ENCODE assay signal across 39 cellular contexts in the genomic region with DNA sequence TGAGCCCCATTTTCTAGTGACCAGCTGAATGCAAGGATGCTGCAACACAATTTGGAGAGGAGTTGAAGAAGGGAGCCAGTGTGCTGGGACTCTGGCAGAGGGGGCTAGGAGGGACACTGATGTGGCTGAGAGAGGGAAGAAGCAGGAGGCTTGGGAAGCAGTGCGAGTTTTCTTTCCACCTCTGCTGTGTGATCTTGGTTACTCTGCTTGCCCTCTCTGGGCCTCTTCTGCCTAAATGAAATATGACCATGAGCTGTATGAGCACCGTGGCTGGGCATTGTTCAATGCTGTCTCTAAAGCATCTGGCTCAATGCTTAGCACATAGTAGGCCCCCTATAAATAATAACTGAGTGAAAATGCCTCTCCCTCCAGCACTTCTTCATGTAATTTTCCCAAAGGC.
"Had no signal": no experiment of that assay in that cellular context is flagged by ENCODE, and none has a peak within 500 bp of the region (broad histone marks: within the 10 kb centered on the region; RNA-seq: fewer than 3 reads in every experiment).

No MANE protein-coding gene starts in this region.

- H3K27ac ChIP-seq: ascending aorta, cardiac muscle cell, WERI-Rb-1 had no signal

- H3K36me3 ChIP-seq: ascending aorta, cardiac muscle cell, WERI-Rb-1 had no signal

- H3K4me1 Mint-ChIP-seq: activated CD4-positive, alpha-beta memory T cell treated with anti-CD3 and anti-CD28 coated beads, Interleukin-2, amount 10 ng/mL, durations not matched to agents 7 days and 5 days; activated CD4-positive, alpha-beta T cell treated with anti-CD3 and anti-CD28 coated beads for 36 hours; activated CD4-positive, alpha-beta T cell treated with anti-CD3 and anti-CD28 coated beads, Interleukin-2, amount 10 ng/mL, durations not matched to agents 7 days and 5 days; activated CD8-positive, alpha-beta memory T cell treated with anti-CD3 and anti-CD28 coated beads, Interleukin-2, amount 10 ng/mL, durations not matched to agents 7 days and 5 days; activated naive CD4-positive, alpha-beta T cell treated with anti-CD3 and anti-CD28 coated beads, Interleukin-2, amount 10 ng/mL, durations not matched to agents 7 days and 5 days; activated naive CD4-positive, alpha-beta T cell treated with anti-CD3 and anti-CD28 coated beads, Interleukin-2, amount 50 U/mL, for 24 hours; activated naive CD8-positive, alpha-beta T cell treated with anti-CD3 and anti-CD28 coated beads, Interleukin-2, amount 10 ng/mL, durations not matched to agents 7 days and 5 days; activated naive CD8-positive, alpha-beta T cell treated with anti-CD3 and anti-CD28 coated beads, Interleukin-2, amount 50 U/mL, for 24 hours; central memory CD8-positive, alpha-beta T cell had no signal

- ATAC-seq: activated CD4-positive, alpha-beta T cell treated with anti-CD3 and anti-CD28 coated beads for 36 hours; activated CD4-positive, CD25-positive, alpha-beta regulatory T cell treated with anti-CD3 and anti-CD28 coated beads, Interleukin-2, amount 50 U/mL, for 24 hours; activated CD8-positive, alpha-beta memory T cell treated with anti-CD3 and anti-CD28 coated beads, Interleukin-2, amount 10 ng/mL, durations not matched to agents 7 days and 5 days; activated CD8-positive, alpha-beta T cell treated with anti-CD3 and anti-CD28 coated beads, Interleukin-2, amount 10 ng/mL, durations not matched to agents 7 days and 5 days; activated naive CD8-positive, alpha-beta T cell treated with anti-CD3 and anti-CD28 coated beads, Interleukin-2, amount 50 U/mL, for 24 hours; WTC11 had no signal

- DNase-seq: activated CD4-positive, alpha-beta memory T cell treated with anti-CD3 and anti-CD28 coated beads, Interleukin-2, amount 10 ng/mL, durations not matched to agents 7 days and 5 days; activated CD4-positive, alpha-beta T cell treated with anti-CD3 and anti-CD28 coated beads for 1 hour; activated CD4-positive, alpha-beta T cell treated with anti-CD3 and anti-CD28 coated beads for 36 hours; activated CD4-positive, alpha-beta T cell treated with anti-CD3 and anti-CD28 coated beads for 48 hours; activated CD4-positive, alpha-beta T cell treated with anti-CD3 and anti-CD28 coated beads, Interleukin-2, amount 10 ng/mL, durations not matched to agents 7 days and 5 days; activated CD4-positive, alpha-beta T cell treated with anti-CD3 and anti-CD28 coated beads, Interleukin-2, amount 50 U/mL, for 48 hours; activated CD4-positive, CD25-positive, alpha-beta regulatory T cell; activated CD8-positive, alpha-beta memory T cell treated with anti-CD3 and anti-CD28 coated beads for 24 hours; activated CD8-positive, alpha-beta memory T cell treated with anti-CD3 and anti-CD28 coated beads, Interleukin-2, amount 10 ng/mL, durations not matched to agents 7 days and 5 days; activated CD8-positive, alpha-beta memory T cell treated with anti-CD3 and anti-CD28 coated beads, Interleukin-2, amount 50 U/mL, for 48 hours; activated CD8-positive, alpha-beta T cell treated with anti-CD3 and anti-CD28 coated beads, Interleukin-2, amount 10 ng/mL, durations not matched to agents 7 days and 5 days; activated effector memory CD4-positive, alpha-beta T cell treated with Interleukin-2 at 50 U/mL for 16 hours; activated gamma-delta T cell; activated naive CD4-positive, alpha-beta T cell treated with anti-CD3 and anti-CD28 coated beads, Interleukin-2, amount 10 ng/mL, durations not matched to agents 7 days and 5 days; activated naive CD4-positive, alpha-beta T cell treated with Interleukin-2 at 50 U/mL for 16 hours; activated naive CD8-positive, alpha-beta T cell treated with anti-CD3 and anti-CD28 coated beads, Interleukin-2, amount 10 ng/mL, durations not matched to agents 7 days and 5 days; activated naive CD8-positive, alpha-beta T cell treated with anti-CD3 and anti-CD28 coated beads, Interleukin-2, amount 50 U/mL, for 24 hours; activated T-cell treated with anti-CD3 and anti-CD28 coated beads, Interleukin-2, amount 50 U/mL, for 24 hours; activated T-cell treated with anti-CD3 and anti-CD28 coated beads, Interleukin-2, amount 50 U/mL, for 48 hours; amygdala; anterior cingulate cortex; caudate nucleus; cerebellar nuclear complex; T-helper 1 cell; T-helper 2 cell; T-helper 9 cell; WERI-Rb-1 had no signal

- H3K4me3 Mint-ChIP-seq: activated CD4-positive, alpha-beta memory T cell treated with anti-CD3 and anti-CD28 coated beads, Interleukin-2, amount 10 ng/mL, durations not matched to agents 7 days and 5 days; activated CD4-positive, alpha-beta T cell treated with anti-CD3 and anti-CD28 coated beads for 36 hours; activated CD4-positive, alpha-beta T cell treated with anti-CD3 and anti-CD28 coated beads, Interleukin-2, amount 10 ng/mL, durations not matched to agents 7 days and 5 days; activated CD8-positive, alpha-beta memory T cell treated with anti-CD3 and anti-CD28 coated beads, Interleukin-2, amount 10 ng/mL, durations not matched to agents 7 days and 5 days; activated CD8-positive, alpha-beta T cell treated with anti-CD3 and anti-CD28 coated beads, Interleukin-2, amount 10 ng/mL, durations not matched to agents 7 days and 5 days; activated naive CD4-positive, alpha-beta T cell treated with anti-CD3 and anti-CD28 coated beads, Interleukin-2, amount 10 ng/mL, durations not matched to agents 7 days and 5 days; activated naive CD4-positive, alpha-beta T cell treated with anti-CD3 and anti-CD28 coated beads, Interleukin-2, amount 50 U/mL, for 24 hours; activated naive CD8-positive, alpha-beta T cell; activated naive CD8-positive, alpha-beta T cell treated with anti-CD3 and anti-CD28 coated beads, Interleukin-2, amount 10 ng/mL, durations not matched to agents 7 days and 5 days; activated naive CD8-positive, alpha-beta T cell treated with anti-CD3 and anti-CD28 coated beads, Interleukin-2, amount 50 U/mL, for 24 hours; activated T-cell treated with anti-CD3 and anti-CD28 coated beads, Interleukin-2, amount 50 U/mL, for 24 hours; central memory CD8-positive, alpha-beta T cell; T-helper 1 cell treated with Interleukin-12 subunit alpha and Interleukin-12 subunit beta and Interleukin-4 antibody, amounts not matched to agents 30 μg/mL and 1 μg/mL, for 36 hours; T-helper 2 cell treated with Interferon-gamma antibody and Interleukin-4, amounts not matched to agents 5 μg/mL and 100 μg/mL, for 36 hours; WTC11 had no signal

- FAIRE-seq: bronchial epithelial cell had no signal

- H3K4me1 ChIP-seq: ascending aorta had no signal

- H3K9me3 Mint-ChIP-seq: activated CD4-positive, alpha-beta memory T cell treated with anti-CD3 and anti-CD28 coated beads, Interleukin-2, amount 10 ng/mL, durations not matched to agents 7 days and 5 days; activated CD4-positive, alpha-beta T cell treated with anti-CD3 and anti-CD28 coated beads, Interleukin-2, amount 10 ng/mL, durations not matched to agents 7 days and 5 days; activated naive CD4-positive, alpha-beta T cell treated with anti-CD3 and anti-CD28 coated beads, Interleukin-2, amount 10 ng/mL, durations not matched to agents 7 days and 5 days; activated naive CD4-positive, alpha-beta T cell treated with anti-CD3 and anti-CD28 coated beads, Interleukin-2, amount 50 U/mL, for 24 hours; activated naive CD8-positive, alpha-beta T cell treated with anti-CD3 and anti-CD28 coated beads, Interleukin-2, amount 10 ng/mL, durations not matched to agents 7 days and 5 days; activated naive CD8-positive, alpha-beta T cell treated with anti-CD3 and anti-CD28 coated beads, Interleukin-2, amount 50 U/mL, for 24 hours; activated T-cell treated with anti-CD3 and anti-CD28 coated beads, Interleukin-2, amount 50 U/mL, for 24 hours; activated T-helper 2 cell treated with anti-CD3 and anti-CD28 coated beads, Interferon-gamma antibody, Interleukin-2, Interleukin-4, amounts not matched to agents 10 μg/mL and 5 μg/mL and 100 μg/mL, durations not matched to agents 14 hours and 24 hours and 36 hours; central memory CD8-positive, alpha-beta T cell; T-helper 1 cell treated with Interleukin-12 subunit alpha and Interleukin-12 subunit beta and Interleukin-4 antibody, amounts not matched to agents 30 μg/mL and 1 μg/mL, for 36 hours; T-helper 2 cell treated with Interferon-gamma antibody and Interleukin-4, amounts not matched to agents 5 μg/mL and 100 μg/mL, for 36 hours had no signal

- H3K36me3 Mint-ChIP-seq: activated CD8-positive, alpha-beta memory T cell treated with anti-CD3 and anti-CD28 coated beads, Interleukin-2, amount 10 ng/mL, durations not matched to agents 7 days and 5 days; activated naive CD4-positive, alpha-beta T cell treated with anti-CD3 and anti-CD28 coated beads, Interleukin-2, amount 10 ng/mL, durations not matched to agents 7 days and 5 days; activated naive CD4-positive, alpha-beta T cell treated with anti-CD3 and anti-CD28 coated beads, Interleukin-2, amount 50 U/mL, for 24 hours; activated naive CD8-positive, alpha-beta T cell; activated naive CD8-positive, alpha-beta T cell treated with anti-CD3 and anti-CD28 coated beads, Interleukin-2, amount 10 ng/mL, durations not matched to agents 7 days and 5 days; brain; WTC11 had no signal

- H3K4me3 ChIP-seq: ascending aorta, cardiac muscle cell had no signal

- H3K27ac Mint-ChIP-seq: activated CD4-positive, alpha-beta memory T cell treated with anti-CD3 and anti-CD28 coated beads, Interleukin-2, amount 10 ng/mL, durations not matched to agents 7 days and 5 days; activated CD4-positive, alpha-beta T cell treated with anti-CD3 and anti-CD28 coated beads for 36 hours; activated CD4-positive, alpha-beta T cell treated with anti-CD3 and anti-CD28 coated beads, Interleukin-2, amount 10 ng/mL, durations not matched to agents 7 days and 5 days; activated CD8-positive, alpha-beta memory T cell treated with anti-CD3 and anti-CD28 coated beads, Interleukin-2, amount 10 ng/mL, durations not matched to agents 7 days and 5 days; activated CD8-positive, alpha-beta T cell treated with anti-CD3 and anti-CD28 coated beads, Interleukin-2, amount 10 ng/mL, durations not matched to agents 7 days and 5 days; activated naive CD4-positive, alpha-beta T cell treated with anti-CD3 and anti-CD28 coated beads, Interleukin-2, amount 10 ng/mL, durations not matched to agents 7 days and 5 days; activated naive CD4-positive, alpha-beta T cell treated with anti-CD3 and anti-CD28 coated beads, Interleukin-2, amount 50 U/mL, for 24 hours; activated naive CD8-positive, alpha-beta T cell; activated naive CD8-positive, alpha-beta T cell treated with anti-CD3 and anti-CD28 coated beads, Interleukin-2, amount 10 ng/mL, durations not matched to agents 7 days and 5 days; activated naive CD8-positive, alpha-beta T cell treated with anti-CD3 and anti-CD28 coated beads, Interleukin-2, amount 50 U/mL, for 24 hours; activated T-cell treated with anti-CD3 and anti-CD28 coated beads, Interleukin-2, amount 50 U/mL, for 24 hours; activated T-helper 2 cell treated with anti-CD3 and anti-CD28 coated beads, Interferon-gamma antibody, Interleukin-2, Interleukin-4, amounts not matched to agents 10 μg/mL and 5 μg/mL and 100 μg/mL, durations not matched to agents 14 hours and 24 hours and 36 hours; T-helper 1 cell treated with Interleukin-12 subunit alpha and Interleukin-12 subunit beta and Interleukin-4 antibody, amounts not matched to agents 30 μg/mL and 1 μg/mL, for 36 hours; T-helper 2 cell treated with Interferon-gamma antibody and Interleukin-4, amounts not matched to agents 5 μg/mL and 100 μg/mL, for 36 hours; WTC11 had no signal
